Comparison of ENCODE assay signal across 1 cellular context in the genomic region with DNA sequence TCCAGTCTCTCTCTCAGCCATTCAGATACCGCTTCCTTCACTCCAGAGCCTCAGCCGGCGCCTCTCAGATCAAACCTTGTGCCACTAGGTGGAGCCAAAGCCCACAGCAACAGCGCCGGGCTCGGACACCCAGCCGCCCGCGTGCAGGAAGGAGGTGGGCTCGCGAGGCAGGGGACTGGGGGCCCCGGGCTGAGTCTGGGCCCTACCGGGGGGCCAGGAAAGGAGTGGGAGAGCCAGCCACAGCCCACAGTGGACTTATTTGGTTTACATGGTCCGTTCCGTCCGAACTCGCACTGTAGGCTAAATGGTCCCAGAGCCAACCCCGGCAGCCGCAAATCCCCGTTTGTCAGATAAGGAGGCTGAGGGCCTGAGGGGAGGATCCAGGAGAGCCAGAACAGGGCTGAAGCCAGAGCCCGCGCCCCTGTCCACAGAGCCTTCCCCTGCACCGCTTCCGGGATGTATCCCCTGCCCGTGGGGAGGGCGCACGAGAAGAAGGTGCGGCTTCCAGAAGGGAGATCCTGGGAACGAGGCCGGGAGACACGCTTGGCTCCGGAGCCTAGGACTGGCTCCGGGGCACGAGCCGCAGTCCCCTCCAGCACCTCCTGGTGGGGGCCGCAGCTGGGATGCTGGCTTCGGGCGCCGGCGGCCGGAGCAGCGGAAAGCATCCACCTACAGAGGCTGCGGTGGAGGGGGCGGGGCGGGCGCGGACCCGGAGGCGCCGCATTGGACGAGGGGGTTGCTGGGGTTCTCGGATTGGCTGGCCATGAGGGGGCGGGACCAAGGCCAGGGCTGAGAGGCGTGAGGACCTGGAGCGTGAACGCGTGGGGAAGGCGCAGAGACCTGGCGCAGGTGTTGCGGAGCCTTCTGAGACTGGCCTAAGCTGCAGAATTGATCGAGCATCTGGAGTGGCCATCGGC.
TF ChIP-seq lines count a peak whose summit lies in the region.

No MANE protein-coding gene starts in this region.

TF ChIP-seq in K562, 482 proteins besides CTCF, POLR2A, EP300 and RAD21 (continued from another document):
- TF ChIP-seq, protein P1, sequence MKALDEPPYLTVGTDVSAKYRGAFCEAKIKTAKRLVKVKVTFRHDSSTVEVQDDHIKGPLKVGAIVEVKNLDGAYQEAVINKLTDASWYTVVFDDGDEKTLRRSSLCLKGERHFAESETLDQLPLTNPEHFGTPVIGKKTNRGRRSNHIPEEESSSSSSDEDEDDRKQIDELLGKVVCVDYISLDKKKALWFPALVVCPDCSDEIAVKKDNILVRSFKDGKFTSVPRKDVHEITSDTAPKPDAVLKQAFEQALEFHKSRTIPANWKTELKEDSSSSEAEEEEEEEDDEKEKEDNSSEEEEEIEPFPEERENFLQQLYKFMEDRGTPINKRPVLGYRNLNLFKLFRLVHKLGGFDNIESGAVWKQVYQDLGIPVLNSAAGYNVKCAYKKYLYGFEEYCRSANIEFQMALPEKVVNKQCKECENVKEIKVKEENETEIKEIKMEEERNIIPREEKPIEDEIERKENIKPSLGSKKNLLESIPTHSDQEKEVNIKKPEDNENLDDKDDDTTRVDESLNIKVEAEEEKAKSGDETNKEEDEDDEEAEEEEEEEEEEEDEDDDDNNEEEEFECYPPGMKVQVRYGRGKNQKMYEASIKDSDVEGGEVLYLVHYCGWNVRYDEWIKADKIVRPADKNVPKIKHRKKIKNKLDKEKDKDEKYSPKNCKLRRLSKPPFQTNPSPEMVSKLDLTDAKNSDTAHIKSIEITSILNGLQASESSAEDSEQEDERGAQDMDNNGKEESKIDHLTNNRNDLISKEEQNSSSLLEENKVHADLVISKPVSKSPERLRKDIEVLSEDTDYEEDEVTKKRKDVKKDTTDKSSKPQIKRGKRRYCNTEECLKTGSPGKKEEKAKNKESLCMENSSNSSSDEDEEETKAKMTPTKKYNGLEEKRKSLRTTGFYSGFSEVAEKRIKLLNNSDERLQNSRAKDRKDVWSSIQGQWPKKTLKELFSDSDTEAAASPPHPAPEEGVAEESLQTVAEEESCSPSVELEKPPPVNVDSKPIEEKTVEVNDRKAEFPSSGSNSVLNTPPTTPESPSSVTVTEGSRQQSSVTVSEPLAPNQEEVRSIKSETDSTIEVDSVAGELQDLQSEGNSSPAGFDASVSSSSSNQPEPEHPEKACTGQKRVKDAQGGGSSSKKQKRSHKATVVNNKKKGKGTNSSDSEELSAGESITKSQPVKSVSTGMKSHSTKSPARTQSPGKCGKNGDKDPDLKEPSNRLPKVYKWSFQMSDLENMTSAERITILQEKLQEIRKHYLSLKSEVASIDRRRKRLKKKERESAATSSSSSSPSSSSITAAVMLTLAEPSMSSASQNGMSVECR (CRISPR knock-in tag; IDR thresholded peaks at IDR 0.05): peak; percentile 41; the same call in 1 of the 2 replicates
- TF ChIP-seq CHD2 (IDR thresholded peaks at IDR 0.05; ENCODE audit: low read depth, low read length) (peak; percentile 60; the same call in 1 of the 2 replicates), TAF1 (IDR thresholded peaks at IDR 0.05; ENCODE audit: control insufficient read depth, extremely low read depth, insufficient read depth, low read length, severe bottlenecking) (peak; percentile 26), RFX5 (IDR thresholded peaks at IDR 0.05; ENCODE audit: low read depth, low read length) (0 out of 2 replicates have a peak, but pooled peaks have one; percentile 41), NR2F6 (CRISPR knock-in tag; IDR thresholded peaks at IDR 0.05) (peak; percentile 55; the same call in 1 of the 2 replicates), JUN (IDR thresholded peaks at IDR 0.05; ENCODE audit: borderline replicate concordance, low read depth, low read length) (peak; percentile 56; the same call in 1 of the 2 replicates), JUN (CRISPR knock-in tag; IDR thresholded peaks at IDR 0.05; ENCODE audit: borderline replicate concordance) (no peak), YY1 (IDR thresholded peaks at IDR 0.05; ENCODE audit: borderline replicate concordance in 1 of 3, control insufficient read depth in 1 of 3, extremely low read depth in 1 of 3, insufficient read depth in 3 of 3, insufficient read length in 1 of 3, insufficient replicate concordance in 2 of 3, low read depth in 1 of 3, low read length in 2 of 3) (peak in 1 of 3 experiments; percentile 28), STAG1 (CRISPR knock-in tag; IDR thresholded peaks at IDR 0.05; ENCODE audit: borderline replicate concordance) (peak; percentile 97), CREBBP (IDR thresholded peaks at IDR 0.05; ENCODE audit: low read depth, low read length) (no peak), FUS (optimal IDR thresholded peaks at IDR 0.05; ENCODE audit: low read depth, low read length) (no peak), TCFL5 (CRISPR knock-in tag; conservative IDR thresholded peaks at IDR 0.05) (no peak), ZNF717 (CRISPR knock-in tag; IDR thresholded peaks at IDR 0.05) (no peak), CC2D1A (IDR thresholded peaks at IDR 0.05) (peak; percentile 78), ZNF263 (CRISPR knock-in tag; IDR thresholded peaks at IDR 0.05; ENCODE audit: borderline replicate concordance) (peak; percentile 51), ZBTB17 (CRISPR knock-in tag; IDR thresholded peaks at IDR 0.05) (0 out of 2 replicates have a peak, but pooled peaks have one; percentile 29), NEUROD1 (IDR thresholded peaks at IDR 0.05; ENCODE audit: borderline replicate concordance, low read depth, low read length, partially characterized antibody) (peak; percentile 38), RBM14 (IDR thresholded peaks at IDR 0.05; ENCODE audit: borderline replicate concordance, insufficient read depth, low read depth, low read length) (no peak), NFYB (IDR thresholded peaks at IDR 0.05; ENCODE audit: extremely low read depth, insufficient read length) (peak; percentile 72)
- TF ChIP-seq, protein P2, sequence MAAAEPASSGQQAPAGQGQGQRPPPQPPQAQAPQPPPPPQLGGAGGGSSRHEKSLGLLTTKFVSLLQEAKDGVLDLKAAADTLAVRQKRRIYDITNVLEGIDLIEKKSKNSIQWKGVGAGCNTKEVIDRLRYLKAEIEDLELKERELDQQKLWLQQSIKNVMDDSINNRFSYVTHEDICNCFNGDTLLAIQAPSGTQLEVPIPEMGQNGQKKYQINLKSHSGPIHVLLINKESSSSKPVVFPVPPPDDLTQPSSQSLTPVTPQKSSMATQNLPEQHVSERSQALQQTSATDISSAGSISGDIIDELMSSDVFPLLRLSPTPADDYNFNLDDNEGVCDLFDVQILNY (CRISPR knock-in tag; IDR thresholded peaks at IDR 0.05): peak; percentile 21; the same call in 1 of the 2 replicates
